Comparison of ENCODE assay signal across 1 cellular context in the genomic region with DNA sequence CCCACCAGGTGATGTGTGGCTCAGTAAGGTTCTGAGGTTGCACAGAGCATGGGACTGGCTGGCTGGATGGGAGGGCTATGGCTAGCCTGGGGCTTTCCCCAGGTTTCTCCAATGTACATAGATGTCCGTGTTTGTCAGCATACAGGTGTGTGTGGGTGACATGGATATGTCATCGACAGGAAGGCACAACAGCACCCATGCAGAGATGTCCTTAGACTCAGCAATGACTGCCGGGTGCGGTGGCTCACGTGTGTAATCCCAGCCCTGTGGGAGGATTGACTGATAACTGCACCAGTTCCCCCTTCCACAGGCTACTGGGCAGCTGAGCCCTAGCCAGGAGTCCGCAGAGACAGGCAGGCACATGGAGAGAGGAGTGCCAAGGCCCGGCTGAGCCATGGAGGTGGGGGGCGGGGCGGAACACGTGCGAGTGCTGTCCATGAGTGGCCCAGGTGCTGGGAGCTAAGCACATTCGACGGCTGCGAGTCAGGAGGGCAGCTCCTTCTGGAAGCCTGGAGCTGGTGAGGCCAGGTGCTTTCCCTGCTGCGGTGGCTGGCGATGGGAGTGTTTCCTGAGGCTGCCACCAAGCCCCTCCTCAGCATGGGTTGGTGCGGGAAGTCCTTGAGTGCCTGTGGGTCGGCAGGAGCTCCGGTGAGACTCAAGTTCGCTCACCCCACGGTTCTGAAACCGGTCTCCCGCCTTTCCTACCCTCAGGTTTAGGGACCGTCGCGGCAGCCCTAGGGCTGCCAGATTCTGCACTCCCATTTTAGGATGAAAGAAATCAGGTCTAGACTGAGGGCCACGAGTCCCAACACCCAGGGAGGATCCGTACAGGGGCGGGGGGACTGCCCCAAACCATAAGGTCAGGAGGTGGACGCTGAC.
TF ChIP-seq lines count a peak whose summit lies in the region.

No MANE protein-coding gene starts in this region.

TF ChIP-seq in endothelial cell of umbilical vein, 7 proteins besides CTCF, POLR2A, EP300 and RAD21:
- TF ChIP-seq FOS (IDR thresholded peaks at IDR 0.05; ENCODE audit: borderline replicate concordance, insufficient read depth, low read length): no peak
- TF ChIP-seq, protein P1, sequence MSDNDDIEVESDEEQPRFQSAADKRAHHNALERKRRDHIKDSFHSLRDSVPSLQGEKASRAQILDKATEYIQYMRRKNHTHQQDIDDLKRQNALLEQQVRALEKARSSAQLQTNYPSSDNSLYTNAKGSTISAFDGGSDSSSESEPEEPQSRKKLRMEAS (IDR thresholded peaks at IDR 0.05; ENCODE audit: insufficient read depth, insufficient read length): no peak
- TF ChIP-seq MYC (IDR thresholded peaks at IDR 0.05; ENCODE audit: low read depth, low read length): no peak
- no peak for TF ChIP-seq POLR2AphosphoS5 (IDR thresholded peaks at IDR 0.05; ENCODE audit: insufficient read depth, low read depth, low read length)
- no peak for TF ChIP-seq GATA2 (IDR thresholded peaks at IDR 0.05; ENCODE audit: insufficient read depth, insufficient read length, low read depth, low read length)
- TF ChIP-seq EZH2 (IDR thresholded peaks at IDR 0.05; ENCODE audit: borderline replicate concordance, low read depth, low read length, severe bottlenecking): no peak
- no peak for TF ChIP-seq JUN (IDR thresholded peaks at IDR 0.05; ENCODE audit: borderline replicate concordance, insufficient read depth, insufficient read length, low read depth)
